24 cellular contexts compared by ENCODE assay signal in the genomic region with DNA sequence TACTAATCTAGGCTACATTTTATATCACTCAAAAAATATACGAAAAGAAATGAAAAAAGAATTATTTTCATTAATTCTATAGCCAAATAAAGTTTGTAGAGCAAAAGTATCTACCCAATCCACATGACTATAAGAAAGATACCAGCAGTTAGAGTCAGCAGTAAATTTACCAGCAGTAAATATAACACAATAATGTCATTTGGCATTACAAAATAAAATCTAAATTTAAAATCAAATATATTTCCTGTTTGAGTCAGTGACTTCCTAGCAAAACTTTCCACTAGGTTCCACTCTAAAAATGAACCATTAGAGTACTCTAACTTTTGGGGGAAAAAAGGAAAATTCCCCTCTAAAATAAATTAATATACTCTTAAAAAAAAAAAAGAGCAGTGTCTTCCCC.
DNase-seq lines count a peak whose midpoint lies in the region; ATAC-seq, FAIRE-seq and TF ChIP-seq lines count a peak whose summit lies in the region.
"Had no signal": no experiment of that assay in that cellular context is flagged by ENCODE, and none has a peak within 500 bp of the region (broad histone marks: within the 10 kb centered on the region; RNA-seq: fewer than 3 reads in every experiment).

No MANE protein-coding gene starts in this region.

- DNase-seq in GM12891 (ENCODE audit: insufficient read length, low spot score) (no peak), adrenal gland (no peak), left lung (no peak), thyroid gland (no peak), AML-193 (lab: John Stamatoyannopoulos, UW) (no peak), NCI-H2107 (lab: John Stamatoyannopoulos, UW) (no peak)
- DNase-seq: activated CD4-positive, alpha-beta T cell treated with anti-CD3 and anti-CD28 coated beads for 48 hours; DMS79; effector memory CD4-positive, alpha-beta T cell; erythroblast; mammary epithelial cell; NCI-H1436 treated with DMSO at 0.1 percent for 48 hours; NCI-H2081 treated with DMSO at 0.1 percent for 48 hours; NCI-H226; pancreas; right cardiac atrium; SJCRH30; stimulated activated CD4-positive, alpha-beta T cell treated with anti-CD3 and anti-CD28 coated beads, Interleukin-2, amount 100 ng/mL, for 24 hours; stimulated activated CD8-positive, alpha-beta memory T cell treated with anti-CD3 and anti-CD28 coated beads, Interleukin-4, amount 100 ng/mL, for 48 hours; T1000; WERI-Rb-1 had no signal

- H3K27me3 ChIP-seq in adrenal gland (no peaks in the 10 kb centered on the region), left lung (no peaks in the 10 kb centered on the region), thyroid gland (no peaks in the 10 kb centered on the region)
- H3K27me3 ChIP-seq: breast epithelium, pancreas, SJCRH30 had no signal

- peak; percentile 28 for FAIRE-seq in GM12891 (lab: Jason Lieb, UNC)
- FAIRE-seq: pancreas had no signal

- H3K27ac ChIP-seq in adrenal gland, result peak overlapping the region in 4 of 5 donors; percentile 18 to 63 (median 38)
- peak overlapping the region; percentile 38 to 40 for H3K27ac ChIP-seq in left lung
- peak overlapping the region; percentile 1 to 56 (median 16) for H3K27ac ChIP-seq in thyroid gland
- H3K27ac ChIP-seq: SJCRH30, WERI-Rb-1 had no signal

- WGBS in adrenal gland, 4 donors, result 50 to 71% (median 69%) methylated on average over 1 of the region's 1 CpG
- WGBS in thyroid gland, 2 donors, result 76 to 80% methylated on average over 1 of the region's 1 CpG

- H3K4me3 ChIP-seq in adrenal gland (no peak overlapping the region), left lung (no peak overlapping the region), thyroid gland (replicated peaks in 1 of 3) (no peak overlapping the region)
- H3K4me3 ChIP-seq: breast epithelium, pancreas, SJCRH30 had no signal

- H3K9me3 ChIP-seq in adrenal gland (replicated peaks in 1 of 3) (no peaks in the 10 kb centered on the region), left lung (no peaks in the 10 kb centered on the region), thyroid gland (no peaks in the 10 kb centered on the region)
- H3K9me3 ChIP-seq: breast epithelium, pancreas, SJCRH30 had no signal

- intact Hi-C loops in adrenal gland (cut with DNase I), result no loop called here
- intact Hi-C loops in left lung (cut with DNase I), result no loop called here
- intact Hi-C loops in thyroid gland (cut with DNase I), result no loop called here

- H3K4me1 ChIP-seq in adrenal gland (replicated peaks in 1 of 2), result peaks cover 41 to 79% of the 10 kb centered on the region in 2 donors
- H3K4me1 ChIP-seq in left lung, result peaks cover 10 to 22% of the 10 kb centered on the region in 2 donors
- H3K4me1 ChIP-seq in thyroid gland, result peaks cover 31 to 40% of the 10 kb centered on the region in 2 donors
- H3K4me1 ChIP-seq: breast epithelium, SJCRH30 had no signal

- no peaks in the 10 kb centered on the region for H3K36me3 ChIP-seq in adrenal gland (replicated peaks in 1 of 2)
- H3K36me3 ChIP-seq in left lung, result no peaks in the 10 kb centered on the region
- H3K36me3 ChIP-seq in thyroid gland, result no peaks in the 10 kb centered on the region
- H3K36me3 ChIP-seq: breast epithelium, pancreas, SJCRH30 had no signal

- TF ChIP-seq CTCF in adrenal gland (IDR thresholded peaks at IDR 0.05), result no peak
- no peak for TF ChIP-seq CTCF in left lung (IDR thresholded peaks at IDR 0.05)
- TF ChIP-seq CTCF in thyroid gland (IDR thresholded peaks at IDR 0.05), result no peak

- TF ChIP-seq POLR2A in GM12891 (IDR thresholded peaks at IDR 0.05; ENCODE audit: low read depth, low read length) (no peak), adrenal gland (IDR thresholded peaks at IDR 0.05) (no peak), thyroid gland (IDR thresholded peaks at IDR 0.05) (no peak)

- ATAC-seq in left lung (no peak), HG03521 (IDR thresholded peaks at IDR 0.05; ENCODE audit: unreplicated experiment) (no peak)
- ATAC-seq: activated naive CD4-positive, alpha-beta T cell treated with anti-CD3 and anti-CD28 coated beads, Interleukin-2, amount 50 U/mL, for 72 hours; pancreas; right cardiac atrium had no signal

TF ChIP-seq in GM12891, 5 proteins besides CTCF, POLR2A, EP300 and RAD21:
- TF ChIP-seq SPI1 (IDR thresholded peaks at IDR 0.05; ENCODE audit: low read depth, low read length) (no peak), POLR2AphosphoS5 (IDR thresholded peaks at IDR 0.05; ENCODE audit: low read depth, low read length) (no peak), PAX5 (IDR thresholded peaks at IDR 0.05; ENCODE audit: insufficient read depth, low read length, severe bottlenecking) (no peak), TAF1 (IDR thresholded peaks at IDR 0.05; ENCODE audit: low read depth, low read length) (no peak), POU2F2 (IDR thresholded peaks at IDR 0.05; ENCODE audit: low read depth, low read length) (no peak)
